In genomic region chr9:6052520-6052919, GRCh38 we compare ENCODE assay signal across 17 cellular contexts.
"Had no signal": no experiment of that assay in that cellular context is flagged by ENCODE, and none has a peak within 500 bp of the region (broad histone marks: within the 10 kb centered on the region; RNA-seq: fewer than 3 reads in every experiment).

No MANE protein-coding gene starts in this region.

- ATAC-seq: activated CD4-positive, alpha-beta T cell treated with anti-CD3 and anti-CD28 coated beads for 36 hours; heart left ventricle; pancreas; T-helper 17 cell had no signal

- H3K4me3 ChIP-seq: colonic mucosa, heart left ventricle, lung, pancreas, sigmoid colon, spleen, thoracic aorta had no signal

- H3K27ac Mint-ChIP-seq: activated CD4-positive, alpha-beta memory T cell treated with anti-CD3 and anti-CD28 coated beads, Interleukin-2, amount 10 ng/mL, durations not matched to agents 7 days and 5 days; activated CD4-positive, alpha-beta T cell treated with anti-CD3 and anti-CD28 coated beads for 36 hours; activated T-cell treated with anti-CD3 and anti-CD28 coated beads, Interleukin-2, amount 50 U/mL, for 24 hours; immature natural killer cell; T-helper 17 cell had no signal

- H3K9me3 Mint-ChIP-seq: activated CD4-positive, alpha-beta memory T cell treated with anti-CD3 and anti-CD28 coated beads, Interleukin-2, amount 10 ng/mL, durations not matched to agents 7 days and 5 days; activated T-cell treated with anti-CD3 and anti-CD28 coated beads, Interleukin-2, amount 50 U/mL, for 24 hours; immature natural killer cell; naive B cell had no signal

- H3K36me3 ChIP-seq: colonic mucosa, heart left ventricle, pancreas, sigmoid colon, spleen, thoracic aorta had no signal

- H3K36me3 Mint-ChIP-seq: immature natural killer cell, naive B cell had no signal

- DNase-seq: activated CD4-positive, alpha-beta memory T cell treated with anti-CD3 and anti-CD28 coated beads, Interleukin-2, amount 10 ng/mL, durations not matched to agents 7 days and 5 days; activated CD4-positive, alpha-beta T cell treated with anti-CD3 and anti-CD28 coated beads for 36 hours; activated effector memory CD4-positive, alpha-beta T cell treated with Interleukin-2 at 50 U/mL for 16 hours; activated naive CD4-positive, alpha-beta T cell treated with anti-CD3 and anti-CD28 coated beads, Interleukin-2, amount 50 U/mL, for 16 hours; activated T-cell treated with anti-CD3 and anti-CD28 coated beads, Interleukin-2, amount 50 U/mL, for 24 hours; caudate nucleus; colonic mucosa; foreskin fibroblast; heart left ventricle; immature natural killer cell; naive B cell; pancreas; sigmoid colon; spleen; T-helper 17 cell had no signal

- H3K27me3 Mint-ChIP-seq: activated T-cell treated with anti-CD3 and anti-CD28 coated beads, Interleukin-2, amount 50 U/mL, for 24 hours had no signal

- H3K27ac ChIP-seq: colonic mucosa, heart left ventricle, pancreas, sigmoid colon, spleen, thoracic aorta had no signal

- H3K4me1 ChIP-seq: colonic mucosa, heart left ventricle, pancreas, sigmoid colon had no signal

- H3K27me3 ChIP-seq: colonic mucosa, pancreas, sigmoid colon had no signal

- H3K4me3 Mint-ChIP-seq: activated CD4-positive, alpha-beta memory T cell treated with anti-CD3 and anti-CD28 coated beads, Interleukin-2, amount 10 ng/mL, durations not matched to agents 7 days and 5 days; activated CD4-positive, alpha-beta T cell treated with anti-CD3 and anti-CD28 coated beads for 36 hours; activated T-cell treated with anti-CD3 and anti-CD28 coated beads, Interleukin-2, amount 50 U/mL, for 24 hours; immature natural killer cell; naive B cell; T-helper 17 cell had no signal

- H3K9me3 ChIP-seq: colonic mucosa, heart left ventricle, pancreas, sigmoid colon, spleen, thoracic aorta had no signal
